ENCODE assay signal across 1 cellular context in genomic region chr18:54740146-54740844, GRCh38.
TF ChIP-seq lines count a peak whose summit lies in the region.

No MANE protein-coding gene starts in this region.

TF ChIP-seq in SK-N-SH, 30 proteins besides CTCF, POLR2A, EP300 and RAD21 (continued from another document):
- TF ChIP-seq MXI1 (IDR thresholded peaks at IDR 0.05; ENCODE audit: low read depth, low read length): no peak
